10 cellular contexts compared by ENCODE assay signal in the genomic region with DNA sequence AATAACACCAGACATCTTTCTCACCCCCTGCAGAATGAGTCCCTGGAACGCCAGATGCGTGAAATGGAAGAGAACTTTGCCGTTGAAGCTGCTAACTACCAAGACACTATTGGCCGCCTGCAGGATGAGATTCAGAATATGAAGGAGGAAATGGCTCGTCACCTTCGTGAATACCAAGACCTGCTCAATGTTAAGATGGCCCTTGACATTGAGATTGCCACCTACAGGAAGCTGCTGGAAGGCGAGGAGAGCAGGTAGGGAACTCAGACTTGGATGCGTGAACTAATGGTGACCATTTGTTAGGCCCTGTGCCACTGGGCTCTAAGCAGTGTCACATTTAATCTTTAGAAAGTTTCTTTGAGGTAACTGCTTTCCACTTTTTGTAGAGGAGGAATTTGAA. TPM values are rescaled to one million over a fixed set of nuclear protein-coding genes. Genes with fewer than 3 reads are reported as not detected.
A peak's percentile ranks its signal among the peaks of the same experiment; 100 is the strongest.
DNase-seq lines count a peak whose midpoint lies in the region; ATAC-seq and TF ChIP-seq lines count a peak whose summit lies in the region.
"Had no signal": no experiment of that assay in that cellular context is flagged by ENCODE, and none has a peak within 500 bp of the region (broad histone marks: within the 10 kb centered on the region; RNA-seq: fewer than 3 reads in every experiment).

No MANE protein-coding gene starts in this region.

- H3K27me3 ChIP-seq in SK-N-SH (ENCODE audit: insufficient read depth) (no peaks in the 10 kb centered on the region), foreskin keratinocyte (no peaks in the 10 kb centered on the region), subcutaneous abdominal adipose tissue (ENCODE audit: control insufficient read depth in 5 of 5, insufficient read depth in 4 of 5, low read length in 5 of 5) (no peaks in the 10 kb centered on the region)

- peaks cover 64% of the 10 kb centered on the region for H3K79me2 ChIP-seq in SK-N-SH (ENCODE audit: insufficient read depth)

- ATAC-seq in foreskin keratinocyte, result no peak

- H3K9me3 Mint-ChIP-seq in activated CD4-positive, alpha-beta T cell treated with anti-CD3 and anti-CD28 coated beads, Interleukin-2, amount 10 ng/mL, durations not matched to agents 7 days and 5 days, result no peaks in the 10 kb centered on the region
- H3K9me3 Mint-ChIP-seq in activated T-helper 2 cell treated with anti-CD3 and anti-CD28 coated beads, Interferon-gamma antibody, Interleukin-2, Interleukin-4, amounts not matched to agents 10 μg/mL and 5 μg/mL and 100 μg/mL, durations not matched to agents 14 hours and 24 hours and 36 hours, result no peaks in the 10 kb centered on the region

- peak overlapping the region; percentile 100 for H3K9ac ChIP-seq in SK-N-SH
- peak overlapping the region in 2 of 5 donors; percentile 12 to 98 for H3K9ac ChIP-seq in subcutaneous abdominal adipose tissue (ENCODE audit: low read length in 5 of 5)

- H2AFZ ChIP-seq in SK-N-SH (ENCODE audit: low read depth), result no peak overlapping the region

- peak overlapping the region; percentile 88 for H3K4me2 ChIP-seq in SK-N-SH

- H4K20me1 ChIP-seq in SK-N-SH (ENCODE audit: insufficient read depth), result peaks cover 87% of the 10 kb centered on the region

- H3K27ac ChIP-seq in SK-N-SH (ENCODE audit: low read depth in 2 of 2, low read length in 1 of 2) (peak overlapping the region; percentile 43 to 98), foreskin keratinocyte (no peak overlapping the region), subcutaneous abdominal adipose tissue (ENCODE audit: low read depth, low read length) (peak overlapping the region; percentile 100)

- TF ChIP-seq EP300 in SK-N-SH (IDR thresholded peaks at IDR 0.05; ENCODE audit: borderline replicate concordance in 1 of 2, low read depth in 1 of 2, low read length in 1 of 2), result no peak

- peak overlapping the region; percentile 30 to 87 for H3K4me3 ChIP-seq in SK-N-SH (ENCODE audit: low read depth in 2 of 2, low read length in 1 of 2)
- H3K4me3 ChIP-seq in subcutaneous abdominal adipose tissue (ENCODE audit: low read depth in 1 of 5, low read length in 5 of 5), result peak overlapping the region; percentile 36 to 100 (median 99)

- DNase-seq in activated CD4-positive, alpha-beta T cell treated with anti-CD3 and anti-CD28 coated beads, Interleukin-2, amount 10 ng/mL, durations not matched to agents 7 days and 5 days, result peak; percentile 23
- no peak for DNase-seq in activated CD4-positive, alpha-beta T cell treated with anti-CD3 and anti-CD28 coated beads for 1 hour
- DNase-seq in SK-N-SH (no peak), foreskin keratinocyte (no peak), NK-92 (lab: John Stamatoyannopoulos, UW; ENCODE audit: unreplicated experiment) (no peak), NCI-H524 treated with DMSO at 0.1 percent for 48 hours (lab: John Stamatoyannopoulos, UW) (no peak)
- no peak for DNase-seq in activated T-helper 2 cell treated with anti-CD3 and anti-CD28 coated beads, Interferon-gamma antibody, Interleukin-2, Interleukin-4, amounts not matched to agents 10 μg/mL and 5 μg/mL and 100 μg/mL, durations not matched to agents 14 hours and 24 hours and 36 hours (ENCODE audit: low spot score)
- DNase-seq: AML-193, NCI-H1694 treated with DMSO at 0.1 percent for 48 hours had no signal

- no peak for TF ChIP-seq RAD21 in SK-N-SH (IDR thresholded peaks at IDR 0.05; ENCODE audit: low read length)

- H3K4me3 Mint-ChIP-seq in activated CD4-positive, alpha-beta T cell treated with anti-CD3 and anti-CD28 coated beads, Interleukin-2, amount 10 ng/mL, durations not matched to agents 7 days and 5 days, result peak overlapping the region; percentile 55
- no peak overlapping the region for H3K4me3 Mint-ChIP-seq in activated T-helper 2 cell treated with anti-CD3 and anti-CD28 coated beads, Interferon-gamma antibody, Interleukin-2, Interleukin-4, amounts not matched to agents 10 μg/mL and 5 μg/mL and 100 μg/mL, durations not matched to agents 14 hours and 24 hours and 36 hours (ENCODE audit: low read depth)

- H3K4me1 ChIP-seq in SK-N-SH (ENCODE audit: control insufficient read depth in 1 of 2, insufficient read depth in 2 of 2, low read depth in 1 of 2, low read length in 1 of 2) (peaks cover 0 to 12% of the 10 kb centered on the region in 2 experiments; a peak in 2 of 4 replicates), foreskin keratinocyte (peaks cover 18% of the 10 kb centered on the region), subcutaneous abdominal adipose tissue (ENCODE audit: control insufficient read depth in 5 of 5, insufficient read depth in 5 of 5, low read length in 5 of 5) (peaks cover 11 to 61% (median 49%) of the 10 kb centered on the region in 5 donors)

- H3K27me3 Mint-ChIP-seq in activated CD4-positive, alpha-beta T cell treated with anti-CD3 and anti-CD28 coated beads, Interleukin-2, amount 10 ng/mL, durations not matched to agents 7 days and 5 days, result no peaks in the 10 kb centered on the region
- H3K27me3 Mint-ChIP-seq in activated T-helper 2 cell treated with anti-CD3 and anti-CD28 coated beads, Interferon-gamma antibody, Interleukin-2, Interleukin-4, amounts not matched to agents 10 μg/mL and 5 μg/mL and 100 μg/mL, durations not matched to agents 14 hours and 24 hours and 36 hours (ENCODE audit: low read depth), result no peaks in the 10 kb centered on the region

- 75% methylated on average over 8 of the region's 8 CpGs for WGBS in SK-N-SH (ENCODE audit: low lambda C conversion rate)

- intact Hi-C loops in activated T-helper 2 cell treated with anti-CD3 and anti-CD28 coated beads, Interferon-gamma antibody, Interleukin-2, Interleukin-4, amounts not matched to agents 10 μg/mL and 5 μg/mL and 100 μg/mL, durations not matched to agents 14 hours and 24 hours and 36 hours (cut with micrococcal nuclease), result no loop called here

- H3K9me3 ChIP-seq in SK-N-SH (no peaks in the 10 kb centered on the region), subcutaneous abdominal adipose tissue (ENCODE audit: control insufficient read depth in 5 of 5, low read length in 5 of 5) (no peaks in the 10 kb centered on the region)

- TF ChIP-seq CTCF in SK-N-SH (IDR thresholded peaks at IDR 0.05) (peak; percentile 49), foreskin keratinocyte (conservative IDR thresholded peaks at IDR 0.05) (peak; percentile 32)

- H3K4me1 Mint-ChIP-seq in activated CD4-positive, alpha-beta T cell treated with anti-CD3 and anti-CD28 coated beads, Interleukin-2, amount 10 ng/mL, durations not matched to agents 7 days and 5 days, result peaks cover 60% of the 10 kb centered on the region
- peaks cover 41% of the 10 kb centered on the region for H3K4me1 Mint-ChIP-seq in activated T-helper 2 cell treated with anti-CD3 and anti-CD28 coated beads, Interferon-gamma antibody, Interleukin-2, Interleukin-4, amounts not matched to agents 10 μg/mL and 5 μg/mL and 100 μg/mL, durations not matched to agents 14 hours and 24 hours and 36 hours (ENCODE audit: low read depth)

- peaks cover 72% of the 10 kb centered on the region for H3K36me3 Mint-ChIP-seq in activated CD4-positive, alpha-beta T cell treated with anti-CD3 and anti-CD28 coated beads, Interleukin-2, amount 10 ng/mL, durations not matched to agents 7 days and 5 days (ENCODE audit: low read depth)
- peaks cover 75% of the 10 kb centered on the region for H3K36me3 Mint-ChIP-seq in activated T-helper 2 cell treated with anti-CD3 and anti-CD28 coated beads, Interferon-gamma antibody, Interleukin-2, Interleukin-4, amounts not matched to agents 10 μg/mL and 5 μg/mL and 100 μg/mL, durations not matched to agents 14 hours and 24 hours and 36 hours (ENCODE audit: low read depth)

- peaks cover 99% of the 10 kb centered on the region for H3F3A ChIP-seq in SK-N-SH (replicated peaks; ENCODE audit: insufficient read depth)

- H3K27ac Mint-ChIP-seq in activated CD4-positive, alpha-beta T cell treated with anti-CD3 and anti-CD28 coated beads, Interleukin-2, amount 10 ng/mL, durations not matched to agents 7 days and 5 days, result peak overlapping the region; percentile 74
- no peak overlapping the region for H3K27ac Mint-ChIP-seq in activated T-helper 2 cell treated with anti-CD3 and anti-CD28 coated beads, Interferon-gamma antibody, Interleukin-2, Interleukin-4, amounts not matched to agents 10 μg/mL and 5 μg/mL and 100 μg/mL, durations not matched to agents 14 hours and 24 hours and 36 hours

- POLR2A ChIA-PET in activated CD4-positive, alpha-beta T cell treated with anti-CD3 and anti-CD28 coated beads, Interleukin-2, amount 10 ng/mL, durations not matched to agents 7 days and 5 days (lab: Charles Lee), result interaction anchor here (0.6 kb wide), 1 partner anchor 45 kb away, joined by 3 read pairs; no protein-coding TSS in a partner anchor
- POLR2A ChIA-PET in SK-N-SH (lab: Yijun Ruan, JAX), result no interaction called here

- CTCF ChIA-PET in activated CD4-positive, alpha-beta T cell treated with anti-CD3 and anti-CD28 coated beads, Interleukin-2, amount 10 ng/mL, durations not matched to agents 7 days and 5 days (lab: Charles Lee), result interaction anchor here (2.5 kb wide), 1 partner anchor 20 kb away, joined by 5 read pairs; no protein-coding TSS in a partner anchor
- CTCF ChIA-PET in SK-N-SH (lab: Yijun Ruan, JAX), result interaction anchor here (0.8 to 2.0 kb wide), 4 partner anchors 22 to 407 kb away, joined by 3 to 7 read pairs (median 6); no protein-coding TSS in a partner anchor

- H3K36me3 ChIP-seq in SK-N-SH (replicated peaks in 1 of 2; ENCODE audit: control insufficient read depth in 1 of 2, insufficient read depth in 2 of 2, low read length in 1 of 2) (peaks cover 64 to 77% of the 10 kb centered on the region in 2 experiments), subcutaneous abdominal adipose tissue (ENCODE audit: control insufficient read depth in 5 of 5, insufficient read depth in 5 of 5, low read length in 5 of 5) (peaks cover 50 to 79% (median 65%) of the 10 kb centered on the region in 5 donors)

- no peaks in the 10 kb centered on the region for H3K9me2 ChIP-seq in SK-N-SH

RNA-seq across cellular contexts. Expression of a gene that starts 7.1 kb away (rescaled TPM):
- 1,000 to 10,000 TPM; 2,713 to 2,904 TPM for total RNA-seq in activated CD4-positive, alpha-beta T cell treated with anti-CD3 and anti-CD28 coated beads, Interleukin-2, amount 10 ng/mL, durations not matched to agents 7 days and 5 days
- polyA plus RNA-seq in SK-N-SH (2012; rRNA removed) (4,747 and 5,016 TPM in 2 replicates), foreskin keratinocyte (1,106 and 1,757 TPM in 2 replicates)
- 4,035 and 4,614 TPM in 2 replicates for polyA plus RNA-seq in SK-N-SH (2012; cell fraction: cytosol; rRNA removed)
- polyA plus RNA-seq in SK-N-SH (2012; cell fraction: nucleus; rRNA removed), result 5,845 and 10,924 TPM in 2 replicates
- 1,186 and 2,083 TPM in 2 replicates for total RNA-seq in foreskin keratinocyte
- 337 and 342 TPM in 2 replicates for total RNA-seq in activated T-helper 2 cell treated with anti-CD3 and anti-CD28 coated beads, Interferon-gamma antibody, Interleukin-2, Interleukin-4, amounts not matched to agents 10 μg/mL and 5 μg/mL and 100 μg/mL, durations not matched to agents 14 hours and 24 hours and 36 hours

RNA-seq across cellular contexts. Expression of a gene that starts 33.7 kb away (rescaled TPM):
- total RNA-seq in activated CD4-positive, alpha-beta T cell treated with anti-CD3 and anti-CD28 coated beads, Interleukin-2, amount 10 ng/mL, durations not matched to agents 7 days and 5 days, result 10 to 100 TPM; 14.1 to 17.2 TPM
- polyA plus RNA-seq in SK-N-SH (2012; rRNA removed), result 3.1 and 4.1 TPM in 2 replicates
- 3.7 and 4.0 TPM in 2 replicates for polyA plus RNA-seq in SK-N-SH (2012; cell fraction: cytosol; rRNA removed)
- 3.6 and 8.0 TPM in 2 replicates for polyA plus RNA-seq in SK-N-SH (2012; cell fraction: nucleus; rRNA removed)
- total RNA-seq in foreskin keratinocyte, result 5.3 and 5.7 TPM in 2 replicates
- 2.8 and 3.2 TPM in 2 replicates for polyA plus RNA-seq in foreskin keratinocyte
- total RNA-seq in activated T-helper 2 cell treated with anti-CD3 and anti-CD28 coated beads, Interferon-gamma antibody, Interleukin-2, Interleukin-4, amounts not matched to agents 10 μg/mL and 5 μg/mL and 100 μg/mL, durations not matched to agents 14 hours and 24 hours and 36 hours, result 3.2 and 4.2 TPM in 2 replicates
